In genomic region chr3:12620729-12621128, GRCh38 we compare ENCODE assay signal across 16 cellular contexts.
"Had no signal": no experiment of that assay in that cellular context is flagged by ENCODE, and none has a peak within 500 bp of the region (broad histone marks: within the 10 kb centered on the region; RNA-seq: fewer than 3 reads in every experiment).

No MANE protein-coding gene starts in this region.

- H3K27ac Mint-ChIP-seq: activated CD8-positive, alpha-beta T cell treated with anti-CD3 and anti-CD28 coated beads for 36 hours; activated naive CD8-positive, alpha-beta T cell treated with anti-CD3 and anti-CD28 coated beads, Interleukin-2, amount 50 U/mL, for 24 hours had no signal

- H3K4me3 Mint-ChIP-seq: activated CD8-positive, alpha-beta T cell treated with anti-CD3 and anti-CD28 coated beads for 36 hours; activated naive CD8-positive, alpha-beta T cell treated with anti-CD3 and anti-CD28 coated beads, Interleukin-2, amount 50 U/mL, for 24 hours had no signal

- H3K27me3 Mint-ChIP-seq: activated CD8-positive, alpha-beta T cell treated with anti-CD3 and anti-CD28 coated beads for 36 hours; activated naive CD8-positive, alpha-beta T cell treated with anti-CD3 and anti-CD28 coated beads, Interleukin-2, amount 50 U/mL, for 24 hours had no signal

- ATAC-seq: activated CD8-positive, alpha-beta T cell treated with anti-CD3 and anti-CD28 coated beads for 36 hours; activated naive CD8-positive, alpha-beta T cell treated with anti-CD3 and anti-CD28 coated beads, Interleukin-2, amount 50 U/mL, for 24 hours; heart right ventricle; left colon; pancreas had no signal

- H3K9me3 Mint-ChIP-seq: activated CD8-positive, alpha-beta T cell treated with anti-CD3 and anti-CD28 coated beads for 36 hours; activated naive CD8-positive, alpha-beta T cell treated with anti-CD3 and anti-CD28 coated beads, Interleukin-2, amount 50 U/mL, for 24 hours had no signal

- DNase-seq: activated CD4-positive, alpha-beta T cell treated with anti-CD3 and anti-CD28 coated beads for 48 hours; activated CD8-positive, alpha-beta memory T cell treated with anti-CD3 and anti-CD28 coated beads, Interleukin-2, amount 50 U/mL, for 4 hours; activated CD8-positive, alpha-beta T cell treated with anti-CD3 and anti-CD28 coated beads for 36 hours; activated naive CD8-positive, alpha-beta T cell treated with anti-CD3 and anti-CD28 coated beads, Interleukin-2, amount 50 U/mL, for 24 hours; aorta; foreskin melanocyte; heart right ventricle; left colon; pancreas; stimulated activated CD4-positive, alpha-beta T cell treated with anti-CD3 and anti-CD28 coated beads, Interleukin-12 subunit alpha, Interleukin-12 subunit beta, amount 100 ng/mL, for 4 hours; stimulated activated CD4-positive, alpha-beta T cell treated with anti-CD3 and anti-CD28 coated beads, Interleukin-2, amount 100 ng/mL, for 24 hours; SW 1271; T-helper 9 cell; tibial artery; uterus; WERI-Rb-1 had no signal
